9 cellular contexts compared by ENCODE assay signal in genomic region chr6:154518386-154518785, GRCh38. TPM values are rescaled to one million over a fixed set of nuclear protein-coding genes. Genes with fewer than 3 reads are reported as not detected.
"Had no signal": no experiment of that assay in that cellular context is flagged by ENCODE, and none has a peak within 500 bp of the region (broad histone marks: within the 10 kb centered on the region; RNA-seq: fewer than 3 reads in every experiment).

No MANE protein-coding gene starts in this region.

- H3K9ac ChIP-seq: KMS-11 had no signal

- H3K4me2 ChIP-seq: KMS-11 had no signal

- H3K27ac ChIP-seq: KMS-11 had no signal

- ATAC-seq: HCT116 had no signal

- DNase-seq: GOT3, H9, HFFc6, KBM-7 had no signal

- FAIRE-seq: H54, HTR-8/SVneo had no signal

RNA-seq across cellular contexts. Expression of gene CNKSR3, which starts 7.9 kb away (rescaled TPM):
- polyA plus RNA-seq: IgD-negative memory B cell had no signal
